In the genomic region with DNA sequence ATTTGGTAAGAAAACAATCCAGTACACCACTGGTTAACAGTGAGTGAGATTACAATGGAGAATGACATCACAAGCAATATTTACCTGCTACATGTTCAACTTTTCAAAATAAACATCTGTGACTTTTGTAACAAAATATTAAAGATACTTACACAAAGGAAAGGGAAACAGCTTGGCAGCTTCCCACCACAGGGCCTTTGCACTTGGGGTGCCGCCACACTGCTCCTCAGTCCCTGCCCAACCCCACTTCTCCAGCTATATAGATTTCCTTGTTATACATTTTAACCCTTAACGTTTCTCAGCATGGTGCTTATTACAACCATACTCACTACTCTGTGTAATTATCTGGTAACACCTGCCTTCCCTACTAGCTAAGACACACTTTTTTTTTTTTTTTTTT, we compare ENCODE assay signal across 15 cellular contexts. TPM values are rescaled to one million over a fixed set of nuclear protein-coding genes. Genes with fewer than 3 reads are reported as not detected.
DNase-seq lines count a peak whose midpoint lies in the region; TF ChIP-seq lines count a peak whose summit lies in the region.
"Had no signal": no experiment of that assay in that cellular context is flagged by ENCODE, and none has a peak within 500 bp of the region (broad histone marks: within the 10 kb centered on the region; RNA-seq: fewer than 3 reads in every experiment).

No MANE protein-coding gene starts in this region.

- H3K9me3 Mint-ChIP-seq in mesothelial cell of epicardium, result no peaks in the 10 kb centered on the region

- H3K4me1 ChIP-seq in effector memory CD4-positive, alpha-beta T cell (ENCODE audit: control insufficient read depth, insufficient read depth, low read length, poor library complexity, severe bottlenecking), result peaks cover 11% of the 10 kb centered on the region
- H3K4me1 ChIP-seq: Caco-2 had no signal

- H3K9me3 ChIP-seq in effector memory CD4-positive, alpha-beta T cell (ENCODE audit: control insufficient read depth, low read length), result no peaks in the 10 kb centered on the region
- H3K9me3 ChIP-seq: BE2C, Caco-2, HAP-1 had no signal

- no peaks in the 10 kb centered on the region for H3K27me3 ChIP-seq in effector memory CD4-positive, alpha-beta T cell (replicated peaks; ENCODE audit: control insufficient read depth, insufficient read depth, low read length, poor library complexity, severe bottlenecking)
- H3K27me3 ChIP-seq: BE2C had no signal

- H3K4me3 ChIP-seq in effector memory CD4-positive, alpha-beta T cell (ENCODE audit: insufficient read depth, low read depth, low read length, poor library complexity, severe bottlenecking), result no peak overlapping the region
- H3K4me3 ChIP-seq: GM23248, HAP-1 had no signal

- no peaks in the 10 kb centered on the region for H3K36me3 ChIP-seq in effector memory CD4-positive, alpha-beta T cell (ENCODE audit: control insufficient read depth, insufficient read depth, low read length)
- H3K36me3 ChIP-seq: HAP-1 had no signal

- H3K27ac ChIP-seq in effector memory CD4-positive, alpha-beta T cell (ENCODE audit: insufficient read depth, low read length, poor library complexity, severe bottlenecking), result no peak overlapping the region
- H3K27ac ChIP-seq: GM23248 had no signal

- DNase-seq in NCI-H748 (lab: John Stamatoyannopoulos, UW; ENCODE audit: unreplicated experiment), result peak; percentile 10
- DNase-seq in NCI-H748 treated with DMSO at 0.1 percent for 48 hours (lab: John Stamatoyannopoulos, UW), result no peak
- DNase-seq in NCI-H69 (lab: John Stamatoyannopoulos, UW), result peak; percentile 50
- DNase-seq in mesothelial cell of epicardium (ENCODE audit: low spot score in 2 of 2, unreplicated experiment in 2 of 2), result no peak
- peak; percentile 23 for DNase-seq in ureter (ENCODE audit: low spot score)
- DNase-seq in effector memory CD4-positive, alpha-beta T cell, result no peak
- DNase-seq in stimulated activated CD8-positive, alpha-beta memory T cell treated with anti-CD3 and anti-CD28 coated beads, Interleukin-4, amount 100 ng/mL, for 48 hours, result no peak
- no peak for DNase-seq in HK-2 (ENCODE audit: unreplicated experiment)
- DNase-seq: ACHN; BE2C; C1 segment of cervical spinal cord; Caco-2; CD4-positive, CD25-positive, alpha-beta regulatory T cell; GM23248 had no signal

- peak overlapping the region; percentile 30 for H3K27ac Mint-ChIP-seq in mesothelial cell of epicardium
- H3K27ac Mint-ChIP-seq: CD4-positive, CD25-positive, alpha-beta regulatory T cell had no signal

- peaks cover 28% of the 10 kb centered on the region for H3K4me1 Mint-ChIP-seq in mesothelial cell of epicardium

- no peak for TF ChIP-seq CTCF in mesothelial cell of epicardium (IDR thresholded peaks at IDR 0.05; ENCODE audit: unreplicated experiment)

- no peaks in the 10 kb centered on the region for H3K27me3 Mint-ChIP-seq in mesothelial cell of epicardium (ENCODE audit: low read depth)
- H3K27me3 Mint-ChIP-seq: CD4-positive, CD25-positive, alpha-beta regulatory T cell had no signal

- no peaks in the 10 kb centered on the region for H3K36me3 Mint-ChIP-seq in mesothelial cell of epicardium

- no peak overlapping the region for H3K4me3 Mint-ChIP-seq in mesothelial cell of epicardium
- H3K4me3 Mint-ChIP-seq: CD4-positive, CD25-positive, alpha-beta regulatory T cell had no signal

RNA-seq across cellular contexts. Expression of a gene that starts 10.9 kb away (rescaled TPM):
- total RNA-seq in mesothelial cell of epicardium (64.2 to 65.5 TPM (median 64.7 TPM) in 3 replicates), ureter (67.6 TPM)

Comparison
In these comparisons a context has a peak if more than half of its experiments do, and no peak if none do; other contexts are left out.
1. DNase-seq: peak in NCI-H748 (single experiment), NCI-H69 (single experiment) and ureter (single experiment); none in NCI-H748 treated with DMSO at 0.1 percent for 48 hours (single experiment), mesothelial cell of epicardium (0 of 2), effector memory CD4-positive, alpha-beta T cell (0 of 3), stimulated activated CD8-positive, alpha-beta memory T cell treated with anti-CD3 and anti-CD28 coated beads, Interleukin-4, amount 100 ng/mL, for 48 hours (single experiment) and HK-2 (single experiment).